ENCODE assay signal across 10 cellular contexts in the genomic region with DNA sequence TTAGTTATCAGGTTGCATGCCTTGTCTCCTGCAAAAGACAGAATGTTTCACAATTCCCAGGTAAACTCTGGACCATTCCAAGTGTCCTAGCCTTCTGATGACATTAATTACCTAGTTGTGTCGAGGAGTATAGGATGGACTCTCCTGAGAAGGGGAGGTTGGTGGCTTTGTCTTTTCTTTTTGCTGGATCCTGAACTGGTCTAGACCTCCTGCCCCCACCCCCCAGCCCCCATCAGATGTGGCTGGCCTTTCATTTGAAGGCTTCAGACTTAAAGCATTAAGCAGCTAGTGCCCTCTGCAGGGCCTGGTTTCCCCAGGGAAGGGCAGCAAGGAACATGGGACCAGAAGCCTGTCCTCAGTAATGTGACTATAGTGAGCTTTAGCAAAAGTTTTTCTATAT. TPM values are rescaled to one million over a fixed set of nuclear protein-coding genes. Genes with fewer than 3 reads are reported as not detected.
DNase-seq lines count a peak whose midpoint lies in the region; ATAC-seq, FAIRE-seq and TF ChIP-seq lines count a peak whose summit lies in the region.
"Had no signal": no experiment of that assay in that cellular context is flagged by ENCODE, and none has a peak within 500 bp of the region (broad histone marks: within the 10 kb centered on the region; RNA-seq: fewer than 3 reads in every experiment).

No MANE protein-coding gene starts in this region.

- H3K9me3 ChIP-seq in A549 (no peaks in the 10 kb centered on the region), HCT116 (ENCODE audit: control insufficient read depth in 1 of 2, insufficient read depth in 1 of 2, low read depth in 1 of 2, low read length in 2 of 2) (no peaks in the 10 kb centered on the region), adrenal gland (replicated peaks in 1 of 3) (no peaks in the 10 kb centered on the region), mesodermal cell (ENCODE audit: control insufficient read depth, low read length) (no peaks in the 10 kb centered on the region), upper lobe of left lung (no peaks in the 10 kb centered on the region)

- H3K9ac ChIP-seq in HCT116 (ENCODE audit: low read length) = no peak overlapping the region

- no peak for FAIRE-seq in A549 (lab: Jason Lieb, UNC)

- peak; percentile 52 to 54; a peak in 2 of 6 replicates for ATAC-seq in A549
- peak; percentile 30; the same call in 1 of the 2 replicates for ATAC-seq in HCT116
- ATAC-seq in upper lobe of left lung (ENCODE audit: low FRiP score in 2 of 2) = no peak

- H3K27me3 ChIP-seq in HCT116 (ENCODE audit: insufficient read depth, low read length) = no peaks in the 10 kb centered on the region
- no peaks in the 10 kb centered on the region for H3K27me3 ChIP-seq in adrenal gland
- no peaks in the 10 kb centered on the region for H3K27me3 ChIP-seq in upper lobe of left lung

- H3K4me1 ChIP-seq in A549 (no peaks in the 10 kb centered on the region), HCT116 (ENCODE audit: control insufficient read depth in 1 of 2, insufficient read depth in 2 of 2, low read length in 2 of 2) (no peaks in the 10 kb centered on the region), adrenal gland (replicated peaks in 1 of 2) (peaks cover 10 to 11% of the 10 kb centered on the region in 2 donors), mesodermal cell (ENCODE audit: control insufficient read depth, insufficient read depth, low read length, poor library complexity, severe bottlenecking) (peaks cover 16% of the 10 kb centered on the region), upper lobe of left lung (peaks cover 0 to 6% (median 0%) of the 10 kb centered on the region in 4 donors)

- H3K79me2 ChIP-seq in HCT116 (ENCODE audit: insufficient read depth, low read length) = no peaks in the 10 kb centered on the region

- peak in 1 of 2 experiments; percentile 11; a peak in 1 of 5 replicates for TF ChIP-seq RAD21 in A549 (conservative IDR thresholded peaks at IDR 0.05 in 1 of 2, IDR thresholded peaks at IDR 0.05 in 1 of 2)
- TF ChIP-seq RAD21 in HCT116 (IDR thresholded peaks at IDR 0.05; ENCODE audit: low read depth) = peak; percentile 47; the same call in 1 of the 2 replicates

- no TSS peak for BruUV-seq in HCT116 (replicated peaks; lab: Mats Ljungman, UMichigan)

- CTCF ChIA-PET in A549 (lab: Yijun Ruan, JAX) (interaction anchor here (0.8 to 6.9 kb wide), 5 partner anchors 10 to 168 kb away, joined by 3 to 43 read pairs (median 3); no protein-coding TSS in a partner anchor), HCT116 (lab: Charles Lee) (interaction anchor here (1.1 kb wide), 1 partner anchor 16 kb away, joined by 3 read pairs; no protein-coding TSS in a partner anchor)

- no peak for TF ChIP-seq POLR2A in A549 (IDR thresholded peaks at IDR 0.05; ENCODE audit: low read length)
- no peak for TF ChIP-seq POLR2A in HCT116 (IDR thresholded peaks at IDR 0.05; ENCODE audit: borderline replicate concordance, extremely low read depth, insufficient read depth, insufficient read length)
- TF ChIP-seq POLR2A in adrenal gland (IDR thresholded peaks at IDR 0.05) = no peak
- TF ChIP-seq POLR2A in upper lobe of left lung (IDR thresholded peaks at IDR 0.05) = no peak

- no peak for DNase-seq in A549 (ENCODE audit: low read depth in 1 of 2, low spot score in 1 of 2)
- no peak for DNase-seq in HCT116 (ENCODE audit: low read depth, low spot score)
- DNase-seq in adrenal gland = peak in 1 of 7 donors; percentile 17
- no peak for DNase-seq in upper lobe of left lung
- no peak for DNase-seq in activated CD8-positive, alpha-beta memory T cell treated with anti-CD3 and anti-CD28 coated beads, Interleukin-2, amount 50 U/mL, for 48 hours
- no peak for DNase-seq in iPS-NIHi11 (ENCODE audit: low spot score)
- DNase-seq in GM03348 (ENCODE audit: low spot score) = no peak

- H3K27ac ChIP-seq in A549 (no peak overlapping the region), HCT116 (ENCODE audit: low read depth, low read length) (no peak overlapping the region), adrenal gland (peak overlapping the region in 4 of 5 donors; percentile 15 to 90 (median 76)), mesodermal cell (ENCODE audit: low read depth, low read length, severe bottlenecking) (peak overlapping the region; percentile 11), upper lobe of left lung (peak overlapping the region in 2 of 4 donors; percentile 7 to 15)

- TF ChIP-seq EP300 in A549 (IDR thresholded peaks at IDR 0.05) (no peak), upper lobe of left lung (IDR thresholded peaks at IDR 0.05) (no peak)

- TF ChIP-seq CTCF in A549 (IDR thresholded peaks at IDR 0.05) (no peak), HCT116 (IDR thresholded peaks at IDR 0.05 in 2 of 3, conservative IDR thresholded peaks at IDR 0.05 in 1 of 3; ENCODE audit: borderline replicate concordance in 1 of 3, insufficient read depth in 1 of 3, low read depth in 2 of 3, low read length in 2 of 3) (peak in 1 of 3 experiments; percentile 27; a peak in 1 of 6 replicates), adrenal gland (IDR thresholded peaks at IDR 0.05) (no peak), upper lobe of left lung (IDR thresholded peaks at IDR 0.05) (no peak)

- H3K4me2 ChIP-seq in A549 (no peak overlapping the region), HCT116 (ENCODE audit: low read length) (no peak overlapping the region)

- H2AFZ ChIP-seq in HCT116 (ENCODE audit: low read depth, low read length, poor library complexity, severe bottlenecking) = no peak overlapping the region

- no peaks in the 10 kb centered on the region for H3K9me2 ChIP-seq in HCT116 (ENCODE audit: insufficient read depth)

- RAD21 ChIA-PET in HCT116 (lab: Charles Lee; ENCODE audit: low non-redundant PET in 1 of 2, low total read pairs in 2 of 2, uncharacterized antibody in 2 of 2, unreplicated experiment in 2 of 2) = no interaction called here

- H3K4me3 ChIP-seq in A549 (no peak overlapping the region), HCT116 (replicated peaks in 1 of 2; ENCODE audit: low read depth in 1 of 2, low read length in 2 of 2) (no peak overlapping the region), adrenal gland (no peak overlapping the region), mesodermal cell (ENCODE audit: extremely low read depth, insufficient read depth, low read length, poor library complexity, severe bottlenecking) (no peak overlapping the region), upper lobe of left lung (no peak overlapping the region)

- WGBS in A549 (ENCODE audit: missing lambda C conversion rate) = 100% methylated on average over 1 of the region's 1 CpG
- 57 to 92% (median 81%) methylated on average over 1 of the region's 1 CpG for WGBS in adrenal gland, 4 donors
- no CpG with 5 or more reads among the region's 1 CpG for WGBS in mesodermal cell (ENCODE audit: insufficient coverage in 2 of 2), 2 experiments
- 88 to 100% methylated on average over 1 of the region's 1 CpG for WGBS in upper lobe of left lung, 2 donors

- POLR2A ChIA-PET in A549 (lab: Yijun Ruan, JAX) = no interaction called here
- POLR2A ChIA-PET in HCT116 (lab: Charles Lee) = interaction anchor here (1.0 to 1.2 kb wide), 2 partner anchors 10 to 11 kb away, joined by 3 read pairs; partner anchors contain the start of gene MCAM

- no peaks in the 10 kb centered on the region for H4K20me1 ChIP-seq in HCT116 (ENCODE audit: insufficient read depth)

- intact Hi-C loops in HCT116 (cut with micrococcal nuclease) = no loop called here
- intact Hi-C loops in adrenal gland (cut with DNase I) = no loop called here

- peaks cover 3 to 9% of the 10 kb centered on the region in 2 experiments; a peak in 2 of 4 replicates for H3K36me3 ChIP-seq in HCT116 (ENCODE audit: control insufficient read depth in 1 of 2, insufficient read depth in 2 of 2, low read length in 2 of 2)
- peaks cover 0 to 8% of the 10 kb centered on the region in 2 donors for H3K36me3 ChIP-seq in adrenal gland (replicated peaks in 1 of 2)
- peaks cover 84% of the 10 kb centered on the region for H3K36me3 ChIP-seq in mesodermal cell (ENCODE audit: control insufficient read depth, insufficient read depth, low read length)
- peaks cover 2 to 76% (median 30%) of the 10 kb centered on the region in 4 donors for H3K36me3 ChIP-seq in upper lobe of left lung

RNA-seq across cellular contexts. Expression of gene MCAM, which starts 9.7 kb away (rescaled TPM):
- 5.4 and 5.5 TPM in 2 replicates for polyA plus RNA-seq in A549 (2011; rRNA removed)
- 7.6 and 10.0 TPM in 2 replicates for polyA plus RNA-seq in A549 (2012; cell fraction: cytosol; rRNA removed)
- 43.7 and 46.4 TPM in 2 replicates for polyA plus RNA-seq in A549 (2012; cell fraction: nucleus; rRNA removed)
- polyA plus RNA-seq in A549 (2017; fragmentation: RNase III; extraction: RNeasy Plus Mini Kit Qiagen cat#74134 plus additional on column Dnase treatment) = 14.9 to 18.1 TPM (median 15.9 TPM) in 3 replicates
- 3.1 and 5.7 TPM in 2 replicates for polyA minus RNA-seq in A549 (2011; rRNA and poly(A)+ RNA removed)
- 17.4 TPM for total RNA-seq in HCT116 (2021; ENCODE audit: unreplicated experiment)
- 18.3 and 20.6 TPM in 2 replicates for polyA plus RNA-seq in HCT116 (2012)
- 100 to 1,000 TPM in 1 of 8 donors, 10 to 100 TPM in 7; 15.3 to 143 (median 45.8) TPM for total RNA-seq in adrenal gland
- polyA plus RNA-seq in adrenal gland = 10 to 100 TPM; 17.2 to 48.5 (median 30.5) TPM
- polyA plus RNA-seq in mesodermal cell (2013, experiment 1 of 2) = 143 TPM
- 121 TPM for polyA plus RNA-seq in mesodermal cell (2013, experiment 2 of 2)
- total RNA-seq in upper lobe of left lung = 100 to 1,000 TPM in 3 of 6 donors, 10 to 100 TPM in 3; 39.8 to 222 (median 76.5) TPM

RNA-seq across cellular contexts. Expression of gene RNF26, which starts 27.1 kb away (rescaled TPM):
- polyA plus RNA-seq in A549 (2011; rRNA removed) = 23.5 and 28.4 TPM in 2 replicates
- 36.1 and 47.3 TPM in 2 replicates for polyA plus RNA-seq in A549 (2012; cell fraction: cytosol; rRNA removed)
- polyA plus RNA-seq in A549 (2012; cell fraction: nucleus; rRNA removed) = 31.5 and 31.7 TPM in 2 replicates
- 23.3 to 26.5 TPM (median 25.4 TPM) in 3 replicates for polyA plus RNA-seq in A549 (2017; fragmentation: RNase III; extraction: RNeasy Plus Mini Kit Qiagen cat#74134 plus additional on column Dnase treatment)
- 54.7 and 63.3 TPM in 2 replicates for polyA minus RNA-seq in A549 (2011; rRNA and poly(A)+ RNA removed)
- total RNA-seq in HCT116 (2021; ENCODE audit: unreplicated experiment) = 45.6 TPM
- 49.8 and 55.4 TPM in 2 replicates for polyA plus RNA-seq in HCT116 (2012)
- 10 to 100 TPM in 7 of 8 donors, 1 to 10 TPM in 1; 8.9 to 28.0 (median 20.6) TPM for total RNA-seq in adrenal gland
- 10 to 100 TPM in 2 of 3 donors, 1 to 10 TPM in 1; 9.6 to 13.0 (median 10.7) TPM for polyA plus RNA-seq in adrenal gland
- 52.6 TPM for polyA plus RNA-seq in mesodermal cell (2013, experiment 1 of 2)
- 50.2 TPM for polyA plus RNA-seq in mesodermal cell (2013, experiment 2 of 2)
- 10 to 100 TPM in 5 of 6 donors, 1 to 10 TPM in 1; 5.2 to 25.5 (median 14.8) TPM for total RNA-seq in upper lobe of left lung

RNA-seq across cellular contexts. Expression of gene C1QTNF5, which starts 33.5 kb away (rescaled TPM):
- not detected in 2 replicates for polyA plus RNA-seq in A549 (2011; rRNA removed)
- 0.03 TPM in 1 of 2 replicates, not detected in the other for polyA plus RNA-seq in A549 (2012; cell fraction: cytosol; rRNA removed)
- not detected in 2 replicates for polyA plus RNA-seq in A549 (2012; cell fraction: nucleus; rRNA removed)
- not detected in 3 replicates for polyA plus RNA-seq in A549 (2017; fragmentation: RNase III; extraction: RNeasy Plus Mini Kit Qiagen cat#74134 plus additional on column Dnase treatment)
- polyA minus RNA-seq in A549 (2011; rRNA and poly(A)+ RNA removed) = not detected in 2 replicates
- not detected for total RNA-seq in HCT116 (2021; ENCODE audit: unreplicated experiment)
- not detected in 2 replicates for polyA plus RNA-seq in HCT116 (2012)
- total RNA-seq in adrenal gland = 10 to 100 TPM; 10.3 to 46.9 (median 23.0) TPM
- 10 to 100 TPM in 2 of 3 donors, 1 to 10 TPM in 1; 1.8 to 25.9 (median 20.3) TPM for polyA plus RNA-seq in adrenal gland
- polyA plus RNA-seq in mesodermal cell (2013, experiment 1 of 2) = 18.2 TPM
- polyA plus RNA-seq in mesodermal cell (2013, experiment 2 of 2) = 16.6 TPM
- total RNA-seq in upper lobe of left lung = 10 to 100 TPM; 10.5 to 57.2 (median 26.4) TPM
- total RNA-seq: NCI-H460 had no signal

RNA-seq across cellular contexts. Expression of gene MFRP, which starts 39.3 kb away (rescaled TPM):
- polyA plus RNA-seq in A549 (2011; rRNA removed) = not detected in 2 replicates
- polyA plus RNA-seq in A549 (2012; cell fraction: cytosol; rRNA removed) = not detected in 2 replicates
- not detected in 2 replicates for polyA plus RNA-seq in A549 (2012; cell fraction: nucleus; rRNA removed)
- polyA plus RNA-seq in A549 (2017; fragmentation: RNase III; extraction: RNeasy Plus Mini Kit Qiagen cat#74134 plus additional on column Dnase treatment) = not detected in 3 replicates
- polyA minus RNA-seq in A549 (2011; rRNA and poly(A)+ RNA removed) = not detected in 2 replicates
- not detected for total RNA-seq in HCT116 (2021; ENCODE audit: unreplicated experiment)
- not detected in 2 replicates for polyA plus RNA-seq in HCT116 (2012)
- total RNA-seq in adrenal gland = under 1 TPM in 1 of 8 donors, not detected in 7; under 0.01 TPM
- not detected for polyA plus RNA-seq in adrenal gland
- not detected for polyA plus RNA-seq in mesodermal cell (2013, experiment 1 of 2)
- 0.10 TPM for polyA plus RNA-seq in mesodermal cell (2013, experiment 2 of 2)
- total RNA-seq in upper lobe of left lung = not detected
- total RNA-seq: dermis microvascular lymphatic vessel endothelial cell, NCI-H460 had no signal

Comparison
In these comparisons a context has a peak if more than half of its experiments do, and no peak if none do; other contexts are left out.
1. ATAC-seq: peak in A549 (2 of 2) and HCT116 (single experiment); none in upper lobe of left lung (0 of 2).
2. H3K27ac ChIP-seq: peak in adrenal gland (4 of 5) and mesodermal cell (single experiment); none in A549 (0 of 2) and HCT116 (single experiment).